Comparison of ENCODE assay signal across 20 cellular contexts in the genomic region with DNA sequence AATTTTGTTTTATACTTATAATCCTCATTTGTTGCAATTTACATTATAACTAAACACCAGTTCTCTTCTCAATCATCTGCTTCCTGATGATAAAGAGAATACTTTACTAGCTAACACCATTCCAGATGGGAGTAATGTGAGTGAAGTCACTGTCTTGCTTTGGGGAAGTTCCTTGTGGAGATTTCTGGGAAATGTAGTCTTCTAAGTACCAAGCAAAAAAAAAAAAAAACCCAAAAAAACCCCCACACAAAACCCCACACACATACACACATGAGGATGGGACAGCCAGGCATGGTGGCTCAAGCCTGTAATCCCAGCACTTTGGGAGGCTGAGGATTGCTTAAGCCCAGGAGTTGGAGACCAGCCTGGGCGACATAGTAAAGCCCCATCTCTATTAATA. TPM values are rescaled to one million over a fixed set of nuclear protein-coding genes. Genes with fewer than 3 reads are reported as not detected.
DNase-seq lines count a peak whose midpoint lies in the region; ATAC-seq and TF ChIP-seq lines count a peak whose summit lies in the region.
"Had no signal": no experiment of that assay in that cellular context is flagged by ENCODE, and none has a peak within 500 bp of the region (broad histone marks: within the 10 kb centered on the region; RNA-seq: fewer than 3 reads in every experiment).

No MANE protein-coding gene starts in this region.

- H3K27ac ChIP-seq in RWPE1: no peak overlapping the region
- H3K27ac ChIP-seq: colonic mucosa, hepatocyte, transverse colon had no signal

- no peak for ATAC-seq in HG02938 (IDR thresholded peaks at IDR 0.05; ENCODE audit: unreplicated experiment)
- ATAC-seq: mucosa of descending colon had no signal

- no peak overlapping the region for H3K27ac Mint-ChIP-seq in nephron

- POLR2A ChIA-PET in RWPE1 (lab: Yijun Ruan, JAX; ENCODE audit: low non-redundant PET): no interaction called here

- H3K4me1 Mint-ChIP-seq in nephron: peaks cover 26% of the 10 kb centered on the region

- H3K9me3 Mint-ChIP-seq in nephron: peaks cover 5% of the 10 kb centered on the region

- H3K4me3 ChIP-seq in choroid plexus epithelial cell (ENCODE audit: low read depth, low read length): no peak overlapping the region
- H3K4me3 ChIP-seq: colonic mucosa, hepatocyte, mucosa of descending colon, transverse colon had no signal

- TF ChIP-seq CTCF in choroid plexus epithelial cell (conservative IDR thresholded peaks at IDR 0.05; ENCODE audit: low read depth, low read length): no peak
- no peak for TF ChIP-seq CTCF in nephron (IDR thresholded peaks at IDR 0.05; ENCODE audit: unreplicated experiment in 3 of 3)
- no peak for TF ChIP-seq CTCF in RWPE1 (conservative IDR thresholded peaks at IDR 0.05; ENCODE audit: low read depth)

- H3K36me3 Mint-ChIP-seq in nephron (ENCODE audit: low read depth): no peaks in the 10 kb centered on the region

- peak; percentile 31 for DNase-seq in NCI-H2171 treated with DMSO at 0.1 percent for 48 hours (lab: John Stamatoyannopoulos, UW)
- DNase-seq in NCI-H2171 (lab: John Stamatoyannopoulos, UW): no peak
- peak; percentile 31 for DNase-seq in LHCN-M2 (ENCODE audit: low read depth)
- peak; percentile 44 for DNase-seq in choroid plexus epithelial cell (ENCODE audit: low read depth)
- DNase-seq in NOMO-1 treated with DMSO at 0.1 percent for 48 hours (lab: John Stamatoyannopoulos, UW; ENCODE audit: unreplicated experiment): no peak
- DNase-seq in RWPE1 (ENCODE audit: low spot score): no peak
- DNase-seq: 8988T; activated CD4-positive, alpha-beta T cell treated with anti-CD3 and anti-CD28 coated beads for 48 hours; colonic mucosa; erythroblast; GF-D8; mucosa of descending colon; NCI-H226; stimulated activated CD4-positive, alpha-beta T cell treated with anti-CD3 and anti-CD28 coated beads, Interleukin-4, amount 100 ng/mL, for 24 hours; transverse colon had no signal

- H3K4me3 Mint-ChIP-seq in nephron: peak overlapping the region; percentile 6 to 51 (median 48)

- H3K27me3 Mint-ChIP-seq in nephron (ENCODE audit: low read depth): peaks cover 2% of the 10 kb centered on the region

- CTCF ChIA-PET in RWPE1 (lab: Yijun Ruan, JAX): no interaction called here

RNA-seq across cellular contexts. Expression of a gene that starts 2.2 kb away (rescaled TPM):
- total RNA-seq in LHCN-M2 (2014; rRNA removed): 14.0 and 15.8 TPM in 2 replicates
- polyA plus RNA-seq in LHCN-M2 (2012): 6.0 TPM

RNA-seq across cellular contexts. Expression of a gene that starts 38.0 kb away (rescaled TPM):
- 0.19 and 0.29 TPM in 2 replicates for total RNA-seq in LHCN-M2 (2014; rRNA removed)
- 0.07 TPM for polyA plus RNA-seq in LHCN-M2 (2012)
- total RNA-seq: colonic mucosa, hepatocyte, kidney epithelial cell, mucosa of descending colon, osteoblast, transverse colon had no signal
- polyA plus RNA-seq: hepatocyte had no signal

Comparison
In these comparisons a context has a peak if more than half of its experiments do, and no peak if none do; other contexts are left out.
1. DNase-seq: peak in NCI-H2171 treated with DMSO at 0.1 percent for 48 hours (single experiment), LHCN-M2 (single experiment) and choroid plexus epithelial cell (single experiment); none in NCI-H2171 (single experiment), NOMO-1 treated with DMSO at 0.1 percent for 48 hours (single experiment) and RWPE1 (single experiment).